Comparison of ENCODE assay signal across 8 cellular contexts in the genomic region with DNA sequence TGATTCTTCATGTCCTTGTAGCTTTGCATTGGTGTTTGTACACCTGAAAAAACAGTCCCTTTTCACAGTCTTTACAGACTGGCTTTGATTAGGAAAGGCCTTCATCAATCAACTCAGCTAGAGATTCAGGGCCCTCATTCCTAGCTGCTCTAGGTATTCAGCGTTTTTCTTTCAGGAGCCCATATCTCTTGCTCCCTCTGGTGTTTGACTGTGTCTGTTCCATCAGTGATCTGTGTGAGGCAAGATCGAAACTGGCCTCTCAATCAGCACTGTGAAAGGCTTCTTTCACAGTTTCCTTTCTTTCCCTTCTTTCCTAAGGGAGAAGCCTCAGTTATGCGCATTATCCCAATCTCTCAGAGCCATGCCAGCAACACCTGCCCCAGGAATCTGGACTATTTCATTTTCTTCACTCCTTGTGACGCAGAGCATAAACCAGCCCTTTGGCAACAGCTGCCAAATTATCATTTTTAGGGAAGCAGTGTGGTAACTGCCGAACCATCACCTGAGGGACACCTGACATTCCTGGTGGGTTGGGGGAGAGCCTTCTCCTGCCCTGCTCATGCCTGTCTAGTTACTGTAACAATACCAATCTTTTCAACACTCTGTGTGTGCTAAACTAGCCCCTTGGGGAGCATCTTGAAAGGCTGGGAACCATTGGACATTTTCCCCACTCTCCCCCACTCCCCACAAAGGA.
A peak's percentile ranks its signal among the peaks of the same experiment; 100 is the strongest.
DNase-seq lines count a peak whose midpoint lies in the region; ATAC-seq and TF ChIP-seq lines count a peak whose summit lies in the region.

No MANE protein-coding gene starts in this region.

- TF ChIP-seq POLR2A in gastrocnemius medialis (IDR thresholded peaks at IDR 0.05) = no peak

- in situ Hi-C loops in gastrocnemius medialis (cut with MboI; ENCODE audit: low sequenced_read_pairs in 4 of 4) = loop anchor here in 1 of 4 donors (10.0 to 25.0 kb wide), 2 partner anchors 82 to 199 kb away; no protein-coding TSS in a partner anchor

- BruUV-seq in Calu3 (replicated peaks; lab: Mats Ljungman, UMichigan) = no TSS peak

- intact Hi-C loops in Calu3 (cut with micrococcal nuclease; ENCODE audit: unreplicated experiment) (loop anchor here (1.0 to 2.0 kb wide), 5 partner anchors 38 to 558 kb away; partner anchors contain the start of gene CCDC71L), gastrocnemius medialis (cut with DNase I; ENCODE audit: low total_unique reads) (loop anchor here (2.0 to 5.0 kb wide), 3 partner anchors 74 to 559 kb away; partner anchors contain the start of gene CCDC71L)

- H3K27me3 Mint-ChIP-seq in Calu3 (ENCODE audit: unreplicated experiment) = no peaks in the 10 kb centered on the region

- no peaks in the 10 kb centered on the region for H3K27me3 ChIP-seq in gastrocnemius medialis

- no peak overlapping the region for H3K27ac ChIP-seq in gastrocnemius medialis

- H3K27ac Mint-ChIP-seq in Calu3 (ENCODE audit: unreplicated experiment) = peak overlapping the region; percentile 48

- no peaks in the 10 kb centered on the region for H3K9me3 ChIP-seq in gastrocnemius medialis

- H3K4me3 Mint-ChIP-seq in Calu3 (ENCODE audit: low read depth, unreplicated experiment) = peak overlapping the region; percentile 40

- CTCF ChIA-PET in Calu3 (lab: Charles Lee) = interaction anchor here (0.6 to 2.2 kb wide), 12 partner anchors 19 to 560 kb away, joined by 3 to 61 read pairs (median 4); partner anchors contain the start of genes CCDC71L and NAMPT

- DNase-seq in Calu3 (peak; percentile 62), NOMO-1 treated with DMSO at 0.1 percent for 48 hours (lab: John Stamatoyannopoulos, UW; ENCODE audit: unreplicated experiment) (peak; percentile 62), glomerular endothelial cell (ENCODE audit: extremely low read depth, low read depth, low spot score) (peak; percentile 74), gastrocnemius medialis (no peak), NCI-H446 (lab: John Stamatoyannopoulos, UW) (no peak)
- DNase-seq in activated effector memory CD4-positive, alpha-beta T cell treated with Interleukin-2 at 50 U/mL for 16 hours = peak; percentile 13

- H3K4me1 ChIP-seq in gastrocnemius medialis = no peaks in the 10 kb centered on the region

- peaks cover 16% of the 10 kb centered on the region for H3K4me1 Mint-ChIP-seq in Calu3 (ENCODE audit: low read depth, unreplicated experiment)

- H3K36me3 Mint-ChIP-seq in Calu3 (ENCODE audit: insufficient read depth, unreplicated experiment) = no peaks in the 10 kb centered on the region

- H3K9me3 Mint-ChIP-seq in Calu3 (ENCODE audit: low read depth, unreplicated experiment) = no peaks in the 10 kb centered on the region

- no peaks in the 10 kb centered on the region for H3K36me3 ChIP-seq in gastrocnemius medialis

- TF ChIP-seq CTCF in Calu3 (IDR thresholded peaks at IDR 0.05; ENCODE audit: unreplicated experiment) = peak; percentile 30
- TF ChIP-seq CTCF in gastrocnemius medialis (IDR thresholded peaks at IDR 0.05 in 4 of 5, conservative IDR thresholded peaks at IDR 0.05 in 1 of 5) = peak in 3 of 5 experiments; percentile 37 to 50 (median 45)

- ATAC-seq in GM19328 (IDR thresholded peaks at IDR 0.05; ENCODE audit: unreplicated experiment) = peak; percentile 92
- peak; percentile 80 for ATAC-seq in HG03439 (IDR thresholded peaks at IDR 0.05; ENCODE audit: unreplicated experiment)
- peak; percentile 39 to 70 for ATAC-seq in gastrocnemius medialis

- no peak overlapping the region for H3K4me3 ChIP-seq in gastrocnemius medialis

Comparison
In these comparisons a context has a peak if more than half of its experiments do, and no peak if none do; other contexts are left out.
1. DNase-seq: peak in Calu3 (single experiment), NOMO-1 treated with DMSO at 0.1 percent for 48 hours (single experiment), activated effector memory CD4-positive, alpha-beta T cell treated with Interleukin-2 at 50 U/mL for 16 hours (single experiment) and glomerular endothelial cell (single experiment); none in gastrocnemius medialis (0 of 2) and NCI-H446 (0 of 2).
2. Peak in every context shown above with its lines, with median percentiles within 50 percentile points of each other: ATAC-seq.